ENCODE assay signal across 3 cellular contexts in the genomic region with DNA sequence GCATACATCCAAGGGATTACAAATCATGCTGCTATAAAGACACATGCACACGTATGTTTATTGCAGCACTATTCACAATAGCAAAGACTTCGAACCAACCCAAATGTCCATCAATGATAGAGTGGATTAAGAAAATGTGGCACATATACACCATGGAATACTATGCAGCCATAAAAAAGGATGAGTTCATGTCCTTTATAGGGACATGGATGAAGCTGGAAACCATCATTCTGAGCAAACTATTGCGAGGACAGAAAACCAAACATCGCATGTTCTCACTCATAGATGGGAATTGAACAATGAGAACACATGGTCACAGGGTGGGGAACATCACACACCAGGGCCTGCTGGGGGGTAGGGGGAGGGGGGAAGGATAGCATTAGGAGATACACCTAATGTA. TPM values are rescaled to one million over a fixed set of nuclear protein-coding genes. Genes with fewer than 3 reads are reported as not detected.
"Had no signal": no experiment of that assay in that cellular context is flagged by ENCODE, and none has a peak within 500 bp of the region (broad histone marks: within the 10 kb centered on the region; RNA-seq: fewer than 3 reads in every experiment).

No MANE protein-coding gene starts in this region.

RNA-seq across cellular contexts. Expression of gene STAP1, which starts 26.1 kb away (rescaled TPM):
- total RNA-seq: NCI-H460, Right ventricle myocardium superior, SJSA1 had no signal
